ENCODE assay signal across 21 cellular contexts in the genomic region with DNA sequence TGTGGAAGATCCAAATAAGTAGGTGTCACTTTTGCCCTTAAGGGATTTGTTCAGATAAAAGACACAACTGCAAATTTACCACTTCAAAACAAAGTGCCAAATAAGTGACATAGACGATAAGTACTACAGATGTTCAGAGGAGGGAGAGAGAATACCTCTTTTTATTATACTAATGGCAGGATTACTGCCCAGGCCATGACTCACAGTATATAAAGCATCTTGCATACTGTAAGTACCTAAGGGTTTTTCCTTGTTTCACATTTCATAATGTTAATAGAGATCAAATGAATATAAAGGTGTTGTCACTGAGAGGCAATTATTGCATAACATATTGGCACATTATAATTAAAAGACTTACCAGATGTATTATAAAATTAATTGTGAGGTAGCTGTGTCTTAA. TPM values are rescaled to one million over a fixed set of nuclear protein-coding genes. Genes with fewer than 3 reads are reported as not detected.
DNase-seq lines count a peak whose midpoint lies in the region; ATAC-seq and TF ChIP-seq lines count a peak whose summit lies in the region.
"Had no signal": no experiment of that assay in that cellular context is flagged by ENCODE, and none has a peak within 500 bp of the region (broad histone marks: within the 10 kb centered on the region; RNA-seq: fewer than 3 reads in every experiment).

No MANE protein-coding gene starts in this region.

- H3K27me3 ChIP-seq in left lung: no peaks in the 10 kb centered on the region
- H3K27me3 ChIP-seq: BE2C had no signal

- no peaks in the 10 kb centered on the region for H3K4me1 ChIP-seq in left lung
- H3K4me1 ChIP-seq: BE2C had no signal

- TF ChIP-seq CTCF in epithelial cell of esophagus (IDR thresholded peaks at IDR 0.05; ENCODE audit: insufficient read depth, low read depth, low read length, missing control alignments) (no peak), left lung (IDR thresholded peaks at IDR 0.05) (no peak)

- ATAC-seq in left lung (peak; percentile 39), GM18861 (IDR thresholded peaks at IDR 0.05; ENCODE audit: unreplicated experiment) (no peak)
- ATAC-seq: effector memory CD8-positive, alpha-beta T cell had no signal

- intact Hi-C loops in left lung (cut with DNase I): no loop called here

- H3K27ac ChIP-seq in left lung: no peak overlapping the region

- no peaks in the 10 kb centered on the region for H3K9me3 ChIP-seq in left lung
- H3K9me3 ChIP-seq: BE2C had no signal

- no peaks in the 10 kb centered on the region for H3K36me3 ChIP-seq in left lung

- no peak overlapping the region for H3K4me3 ChIP-seq in epithelial cell of esophagus (ENCODE audit: low read length)
- H3K4me3 ChIP-seq in left lung: no peak overlapping the region

- peak; percentile 41 for DNase-seq in EH (ENCODE audit: low read depth)
- DNase-seq in NCI-H226: peak; percentile 3
- DNase-seq in epithelial cell of esophagus (ENCODE audit: low read depth): peak; percentile 80
- no peak for DNase-seq in left lung
- no peak for DNase-seq in NOMO-1 treated with dmso at 0.1 percent for 144 hours (lab: John Stamatoyannopoulos, UW; ENCODE audit: unreplicated experiment)
- no peak for DNase-seq in AG20443 (ENCODE audit: low spot score)
- DNase-seq: activated CD4-positive, alpha-beta T cell treated with anti-CD3 and anti-CD28 coated beads for 48 hours; activated naive CD8-positive, alpha-beta T cell treated with anti-CD3 and anti-CD28 coated beads for 36 hours; BE2C; Calu3; effector memory CD8-positive, alpha-beta T cell; foreskin melanocyte; GF-D8; hypothalamus; kidney; NCI-H1105 treated with DMSO at 0.1 percent for 48 hours; nucleus accumbens; retina; SHP77; T-helper 1 cell had no signal

RNA-seq across cellular contexts. Expression of a gene that starts 46.4 kb away (rescaled TPM):
- 10 to 100 TPM; 59.0 to 64.0 TPM for total RNA-seq in left lung

Comparison
In these comparisons a context has a peak if more than half of its experiments do, and no peak if none do; other contexts are left out.
1. DNase-seq: peak in EH (single experiment), NCI-H226 (single experiment) and epithelial cell of esophagus (single experiment); none in left lung (0 of 2), NOMO-1 treated with dmso at 0.1 percent for 144 hours (single experiment) and AG20443 (single experiment).